In the genomic region with DNA sequence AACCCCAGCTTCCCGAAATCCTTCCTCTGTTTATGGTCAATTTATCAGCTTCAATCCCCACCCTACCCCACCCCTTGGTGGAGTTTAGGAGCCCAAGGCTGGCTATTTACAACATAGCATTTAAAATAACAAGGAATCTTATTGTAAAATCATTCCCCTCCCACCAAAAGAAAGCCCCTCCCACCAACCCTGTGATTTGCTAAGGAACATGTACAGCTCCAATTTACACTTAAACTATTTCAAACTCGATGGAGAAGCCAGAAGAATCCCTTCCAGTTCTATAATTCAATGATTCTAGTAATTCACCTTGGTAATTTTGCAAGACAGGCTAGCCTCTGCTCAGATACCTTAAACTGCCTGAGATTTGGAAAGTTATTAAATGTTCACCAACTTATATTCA, we compare ENCODE assay signal across 14 cellular contexts. TPM values are rescaled to one million over a fixed set of nuclear protein-coding genes. Genes with fewer than 3 reads are reported as not detected.
DNase-seq lines count a peak whose midpoint lies in the region; ATAC-seq and TF ChIP-seq lines count a peak whose summit lies in the region.
"Had no signal": no experiment of that assay in that cellular context is flagged by ENCODE, and none has a peak within 500 bp of the region (broad histone marks: within the 10 kb centered on the region; RNA-seq: fewer than 3 reads in every experiment).

No MANE protein-coding gene starts in this region.

- H2BK120ac ChIP-seq in neuronal stem cell (ENCODE audit: low read depth, low read length): no peak overlapping the region

- H3K4ac ChIP-seq in neuronal stem cell (ENCODE audit: low read length): no peak overlapping the region

- H3K4me3 ChIP-seq in Loucy (ENCODE audit: low read length, poor library complexity, severe bottlenecking) (no peak overlapping the region), colonic mucosa (no peak overlapping the region), neuronal stem cell (ENCODE audit: low read length in 2 of 2) (no peak overlapping the region)
- H3K4me3 ChIP-seq: GM12878 had no signal

- no peak overlapping the region for H3K23ac ChIP-seq in neuronal stem cell (ENCODE audit: low read depth, low read length, poor library complexity)

- no peak overlapping the region for H3K18ac ChIP-seq in neuronal stem cell (ENCODE audit: low read length)

- H3K14ac ChIP-seq in neuronal stem cell (ENCODE audit: low read length): no peak overlapping the region

- H3K9me3 ChIP-seq in Loucy (ENCODE audit: insufficient read depth, low read depth, low read length): no peaks in the 10 kb centered on the region
- no peaks in the 10 kb centered on the region for H3K9me3 ChIP-seq in colonic mucosa
- no peaks in the 10 kb centered on the region for H3K9me3 ChIP-seq in neuronal stem cell (replicated peaks in 1 of 2; ENCODE audit: control insufficient read depth in 2 of 2, insufficient read depth in 1 of 2, low read depth in 1 of 2, low read length in 2 of 2)
- H3K9me3 ChIP-seq: neutrophil had no signal

- no peaks in the 10 kb centered on the region for H3K27me3 ChIP-seq in Loucy (ENCODE audit: insufficient read depth, low read length, poor library complexity, severe bottlenecking)
- H3K27me3 ChIP-seq in colonic mucosa: no peaks in the 10 kb centered on the region
- peaks cover 0 to 2% (median 0%) of the 10 kb centered on the region in 3 experiments for H3K27me3 ChIP-seq in neuronal stem cell (ENCODE audit: control insufficient read depth in 3 of 3, insufficient read depth in 3 of 3, low read depth in 1 of 3, low read length in 3 of 3)
- H3K27me3 ChIP-seq: neutrophil had no signal

- no peak overlapping the region for H3K4me2 ChIP-seq in Loucy (ENCODE audit: low read depth, low read length, poor library complexity, severe bottlenecking)
- peak overlapping the region; percentile 4 for H3K4me2 ChIP-seq in neuronal stem cell (ENCODE audit: insufficient read depth, low read length, poor library complexity, severe bottlenecking)

- H3K9ac ChIP-seq in Loucy (ENCODE audit: low read depth, low read length, poor library complexity, severe bottlenecking): no peak overlapping the region
- no peak overlapping the region for H3K9ac ChIP-seq in colonic mucosa (ENCODE audit: low read depth in 2 of 2, low read length in 2 of 2)
- no peak overlapping the region for H3K9ac ChIP-seq in neuronal stem cell (ENCODE audit: low read depth, low read length, poor library complexity)

- peaks cover 17% of the 10 kb centered on the region for H3K79me1 ChIP-seq in neuronal stem cell (ENCODE audit: low read depth, low read length)

- H3K36me3 ChIP-seq in Loucy (ENCODE audit: insufficient read depth, low read length) (no peaks in the 10 kb centered on the region), colonic mucosa (no peaks in the 10 kb centered on the region), neuronal stem cell (replicated peaks in 1 of 2; ENCODE audit: control insufficient read depth in 2 of 2, insufficient read depth in 2 of 2, low read length in 2 of 2) (peaks cover under 1 to 15% of the 10 kb centered on the region in 2 donors)
- H3K36me3 ChIP-seq: neutrophil had no signal

- no peaks in the 10 kb centered on the region for H3K79me2 ChIP-seq in Loucy (ENCODE audit: insufficient read depth, low read length)

- H3K4me1 ChIP-seq in Loucy (ENCODE audit: insufficient read depth, low read length, poor library complexity, severe bottlenecking) (peaks cover 4% of the 10 kb centered on the region), colonic mucosa (peaks cover 10% of the 10 kb centered on the region), neuronal stem cell (ENCODE audit: control insufficient read depth in 2 of 2, insufficient read depth in 1 of 2, low read depth in 1 of 2, low read length in 2 of 2) (peaks cover 0 to 7% of the 10 kb centered on the region in 2 donors)

- H2AFZ ChIP-seq in Loucy (ENCODE audit: low read length) (0 out of 2 replicates have a peak overlapping the region, but pooled peaks have one; percentile 2), neuronal stem cell (ENCODE audit: low read length) (no peak overlapping the region)

- TF ChIP-seq CTCF in Loucy (conservative IDR thresholded peaks at IDR 0.05; ENCODE audit: low read length) (no peak), colonic mucosa (IDR thresholded peaks at IDR 0.05) (no peak)

- H3K9me2 ChIP-seq in Loucy (replicated peaks; ENCODE audit: low read depth, low read length): no peaks in the 10 kb centered on the region

- no peak overlapping the region for H2BK5ac ChIP-seq in neuronal stem cell (ENCODE audit: low read length)

- H3F3A ChIP-seq in Loucy (ENCODE audit: low read depth): no peaks in the 10 kb centered on the region

- H4K8ac ChIP-seq in neuronal stem cell (ENCODE audit: low read depth, low read length): no peak overlapping the region

- ATAC-seq in HG02840 (IDR thresholded peaks at IDR 0.05; ENCODE audit: low FRiP score, unreplicated experiment): no peak
- ATAC-seq: GM12878 had no signal

- H3K27ac ChIP-seq in colonic mucosa (no peak overlapping the region), neuronal stem cell (replicated peaks; ENCODE audit: low read length) (no peak overlapping the region)
- H3K27ac ChIP-seq: neutrophil had no signal

- H4K91ac ChIP-seq in neuronal stem cell (ENCODE audit: low read depth, low read length, poor library complexity): no peak overlapping the region

- intact Hi-C loops in colonic mucosa (cut with DNase I): no loop called here

- no peak overlapping the region for H2AK5ac ChIP-seq in neuronal stem cell (ENCODE audit: low read depth, low read length)

- no peak overlapping the region for H2BK12ac ChIP-seq in neuronal stem cell (ENCODE audit: low read length)

- H4K20me1 ChIP-seq in Loucy (ENCODE audit: insufficient read depth, low read length, poor library complexity, severe bottlenecking): no peaks in the 10 kb centered on the region

- WGBS in neuronal stem cell (ENCODE audit: extremely low coverage in 2 of 2, insufficient read length in 2 of 2, insufficient replicate concordance in 1 of 2), 2 donors: no CpG with 5 or more reads among the region's 2 CpGs

- H2BK15ac ChIP-seq in neuronal stem cell (ENCODE audit: low read length): no peak overlapping the region

- peak; percentile 63 for DNase-seq in COLO829 (ENCODE audit: low spot score)
- DNase-seq in colonic mucosa: peak; percentile 37
- no peak for DNase-seq in neuronal stem cell (ENCODE audit: low spot score)
- no peak for DNase-seq in activated CD4-positive, CD25-positive, alpha-beta regulatory T cell (lab: John Stamatoyannopoulos, UW)
- no peak for DNase-seq in globus pallidus (ENCODE audit: low spot score)
- no peak for DNase-seq in NCI-H345 (lab: John Stamatoyannopoulos, UW)
- DNase-seq: activated T-cell treated with anti-CD3 and anti-CD28 coated beads, Interleukin-2, amount 50 U/mL, for 24 hours; erythroblast; kidney glomerular epithelial cell; RPMI8226 had no signal

RNA-seq across cellular contexts. Expression of a gene that starts 3.0 kb away (rescaled TPM):
- total RNA-seq in colonic mucosa: 10 to 100 TPM in 1 of 2 donors, 1 to 10 TPM in 1; 3.7 to 11.3 TPM
- polyA plus RNA-seq in neuronal stem cell (2013, experiment 1 of 2): 13.5 TPM
- 14.1 TPM for polyA plus RNA-seq in neuronal stem cell (2013, experiment 2 of 2)

Comparison
In these comparisons a context has a peak if more than half of its experiments do, and no peak if none do; other contexts are left out.
1. DNase-seq: peak in COLO829 (single experiment) and colonic mucosa (single experiment); none in neuronal stem cell (single experiment), activated CD4-positive, CD25-positive, alpha-beta regulatory T cell (0 of 4), globus pallidus (single experiment) and NCI-H345 (single experiment).